In genomic region chr17:46794318-46794717, GRCh38 we compare ENCODE assay signal across 31 cellular contexts. TPM values are rescaled to one million over a fixed set of nuclear protein-coding genes. Genes with fewer than 3 reads are reported as not detected.
"Had no signal": no experiment of that assay in that cellular context is flagged by ENCODE, and none has a peak within 500 bp of the region (broad histone marks: within the 10 kb centered on the region; RNA-seq: fewer than 3 reads in every experiment).

No MANE protein-coding gene starts in this region.

- H3K9me3 ChIP-seq: SK-N-SH had no signal

- H3K36me3 ChIP-seq: brain microvascular endothelial cell, cardiac muscle cell had no signal

- DNase-seq: activated CD4-positive, alpha-beta T cell treated with anti-CD3 and anti-CD28 coated beads for 48 hours; activated CD4-positive, alpha-beta T cell treated with anti-CD3 and anti-CD28 coated beads, Interleukin-2, amount 50 U/mL, for 4 hours; activated CD4-positive, CD25-positive, alpha-beta regulatory T cell treated with anti-CD3 and anti-CD28 coated beads, Interleukin-2, amount 50 U/mL, for 72 hours; activated CD8-positive, alpha-beta T cell treated with anti-CD3 and anti-CD28 coated beads, Interleukin-2, amount 10 ng/mL, durations not matched to agents 7 days and 5 days; activated gamma-delta T cell; activated naive CD4-positive, alpha-beta T cell treated with anti-CD3 and anti-CD28 coated beads for 36 hours; activated T-cell treated with anti-CD3 and anti-CD28 coated beads, Interleukin-2, amount 50 U/mL, for 24 hours; brain microvascular endothelial cell; Kasumi-1; KBM-7; NCI-H1092; NCI-H1417; NCI-H1694; NCI-H2029; NCI-H2107; NCI-H2171 treated with DMSO at 0.1 percent for 48 hours; NCI-H345; NCI-H510A; NCI-H526 treated with DMSO at 0.1 percent for 48 hours; NCI-H82; RPMI8226; SK-N-SH; T-helper 1 cell had no signal

- H3K27ac ChIP-seq: brain microvascular endothelial cell, cardiac muscle cell had no signal

- H3K9ac ChIP-seq: SK-N-SH had no signal

- H3K4me3 ChIP-seq: cardiac muscle cell had no signal

- H3K4me2 ChIP-seq: SK-N-SH had no signal

- H3K27me3 ChIP-seq: cardiac muscle cell had no signal

- ATAC-seq: activated CD8-positive, alpha-beta T cell treated with anti-CD3 and anti-CD28 coated beads, Interleukin-2, amount 10 ng/mL, durations not matched to agents 7 days and 5 days; activated T-helper 17 cell treated with anti-CD3 and anti-CD28 coated beads, Interleukin-2, amount 50 U/mL, for 72 hours; Panc1; Right ventricle myocardium inferior; WTC11 had no signal

RNA-seq across cellular contexts. Expression of gene WNT3, which starts 24.2 kb away (rescaled TPM):
- total RNA-seq: activated CD8-positive, alpha-beta T cell treated with anti-CD3 and anti-CD28 coated beads, Interleukin-2, amount 10 ng/mL, durations not matched to agents 7 days and 5 days; activated naive CD4-positive, alpha-beta T cell treated with anti-CD3 and anti-CD28 coated beads for 36 hours; T-helper 2 cell treated with Interferon-gamma antibody and Interleukin-4, amounts not matched to agents 100 ng/mL and 5 ng/mL, for 36 hours had no signal

RNA-seq across cellular contexts. Expression of gene WNT9B, which starts 57.1 kb away (rescaled TPM):
- total RNA-seq: activated CD8-positive, alpha-beta T cell treated with anti-CD3 and anti-CD28 coated beads, Interleukin-2, amount 10 ng/mL, durations not matched to agents 7 days and 5 days; activated naive CD4-positive, alpha-beta T cell treated with anti-CD3 and anti-CD28 coated beads for 36 hours; activated T-helper 17 cell treated with anti-CD3 and anti-CD28 coated beads, Interleukin-2, amount 50 U/mL, for 72 hours; cardiac muscle cell; M059J; OCI-LY7; Right ventricle myocardium inferior; T-helper 2 cell treated with Interferon-gamma antibody and Interleukin-4, amounts not matched to agents 100 ng/mL and 5 ng/mL, for 36 hours had no signal
- polyA plus RNA-seq: SK-N-SH had no signal
